Comparison of ENCODE assay signal across 1 cellular context in genomic region chr2:45649855-45650806, GRCh38.
TF ChIP-seq lines count a peak whose summit lies in the region.

No MANE protein-coding gene starts in this region.

TF ChIP-seq in HepG2, 621 proteins besides CTCF, POLR2A, EP300 and RAD21 (continued from another document and continues in another):
- TF ChIP-seq ZNF724P (CRISPR knock-in tag; IDR thresholded peaks at IDR 0.05; ENCODE audit: borderline replicate concordance) (0 out of 2 replicates have a peak, but pooled peaks have one; percentile 33), ZNF780A (CRISPR knock-in tag; IDR thresholded peaks at IDR 0.05) (no peak), SRSF1 (optimal IDR thresholded peaks at IDR 0.05; ENCODE audit: low read depth, low read length) (peak; percentile 74), EEA1 (CRISPR knock-in tag; IDR thresholded peaks at IDR 0.05; ENCODE audit: borderline replicate concordance) (0 out of 2 replicates have a peak, but pooled peaks have one; percentile 55), U2AF1 (optimal IDR thresholded peaks at IDR 0.05; ENCODE audit: low read depth, low read length) (peak; percentile 70), SAFB2 (CRISPR knock-in tag; IDR thresholded peaks at IDR 0.05; ENCODE audit: borderline replicate concordance, low read depth) (0 out of 2 replicates have a peak, but pooled peaks have one; percentile 12), ZNF234 (CRISPR knock-in tag; conservative IDR thresholded peaks at IDR 0.05) (no peak), PHF20 (CRISPR knock-in tag; IDR thresholded peaks at IDR 0.05) (no peak; the same call in 1 of the 2 replicates), DDIT3 (CRISPR knock-in tag; IDR thresholded peaks at IDR 0.05) (no peak), ARID3A (IDR thresholded peaks at IDR 0.05; ENCODE audit: low read depth, low read length) (no peak), RFXANK (CRISPR knock-in tag; IDR thresholded peaks at IDR 0.05) (no peak), PHF5A (CRISPR knock-in tag; IDR thresholded peaks at IDR 0.05; ENCODE audit: low read depth, unreplicated experiment) (no peak), HNF1A (IDR thresholded peaks at IDR 0.05; ENCODE audit: low read depth) (no peak), HNF1A (CRISPR knock-in tag; IDR thresholded peaks at IDR 0.05; ENCODE audit: borderline replicate concordance) (no peak), KDM3A (CRISPR knock-in tag; IDR thresholded peaks at IDR 0.05; ENCODE audit: low read depth) (no peak), MEIS2 (CRISPR knock-in tag; IDR thresholded peaks at IDR 0.05) (peak; percentile 56; the same call in 1 of the 2 replicates), SOX13 (IDR thresholded peaks at IDR 0.05) (no peak), SOX13 (CRISPR knock-in tag; conservative IDR thresholded peaks at IDR 0.05 in 1 of 2, IDR thresholded peaks at IDR 0.05 in 1 of 2) (0 out of 4 replicates have a peak, but pooled peaks of 1 of the 2 experiments have one; percentile 22), ISX (CRISPR knock-in tag; conservative IDR thresholded peaks at IDR 0.05) (no peak), ZFP91 (CRISPR knock-in tag; IDR thresholded peaks at IDR 0.05; ENCODE audit: borderline replicate concordance) (peak; percentile 53), ZNF124 (CRISPR knock-in tag; IDR thresholded peaks at IDR 0.05) (peak; percentile 99), ARNTL (CRISPR knock-in tag; IDR thresholded peaks at IDR 0.05) (no peak), E2F1 (CRISPR knock-in tag; IDR thresholded peaks at IDR 0.05) (no peak), ZNF180 (CRISPR knock-in tag; IDR thresholded peaks at IDR 0.05; ENCODE audit: borderline replicate concordance, low read depth) (no peak), BRD4 (CRISPR knock-in tag; IDR thresholded peaks at IDR 0.05) (0 out of 2 replicates have a peak, but pooled peaks have one; percentile 43), GPBP1L1 (CRISPR knock-in tag; IDR thresholded peaks at IDR 0.05) (no peak), CEBPZ (IDR thresholded peaks at IDR 0.05; ENCODE audit: low read length) (no peak)
- TF ChIP-seq, protein P1, sequence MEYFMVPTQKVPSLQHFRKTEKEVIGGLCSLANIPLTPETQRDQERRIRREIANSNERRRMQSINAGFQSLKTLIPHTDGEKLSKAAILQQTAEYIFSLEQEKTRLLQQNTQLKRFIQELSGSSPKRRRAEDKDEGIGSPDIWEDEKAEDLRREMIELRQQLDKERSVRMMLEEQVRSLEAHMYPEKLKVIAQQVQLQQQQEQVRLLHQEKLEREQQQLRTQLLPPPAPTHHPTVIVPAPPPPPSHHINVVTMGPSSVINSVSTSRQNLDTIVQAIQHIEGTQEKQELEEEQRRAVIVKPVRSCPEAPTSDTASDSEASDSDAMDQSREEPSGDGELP (IDR thresholded peaks at IDR 0.05; ENCODE audit: borderline replicate concordance, low read depth), result no peak
- TF ChIP-seq, protein P2, sequence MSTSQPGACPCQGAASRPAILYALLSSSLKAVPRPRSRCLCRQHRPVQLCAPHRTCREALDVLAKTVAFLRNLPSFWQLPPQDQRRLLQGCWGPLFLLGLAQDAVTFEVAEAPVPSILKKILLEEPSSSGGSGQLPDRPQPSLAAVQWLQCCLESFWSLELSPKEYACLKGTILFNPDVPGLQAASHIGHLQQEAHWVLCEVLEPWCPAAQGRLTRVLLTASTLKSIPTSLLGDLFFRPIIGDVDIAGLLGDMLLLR (CRISPR knock-in tag; IDR thresholded peaks at IDR 0.05), result no peak
- TF ChIP-seq, protein P3, sequence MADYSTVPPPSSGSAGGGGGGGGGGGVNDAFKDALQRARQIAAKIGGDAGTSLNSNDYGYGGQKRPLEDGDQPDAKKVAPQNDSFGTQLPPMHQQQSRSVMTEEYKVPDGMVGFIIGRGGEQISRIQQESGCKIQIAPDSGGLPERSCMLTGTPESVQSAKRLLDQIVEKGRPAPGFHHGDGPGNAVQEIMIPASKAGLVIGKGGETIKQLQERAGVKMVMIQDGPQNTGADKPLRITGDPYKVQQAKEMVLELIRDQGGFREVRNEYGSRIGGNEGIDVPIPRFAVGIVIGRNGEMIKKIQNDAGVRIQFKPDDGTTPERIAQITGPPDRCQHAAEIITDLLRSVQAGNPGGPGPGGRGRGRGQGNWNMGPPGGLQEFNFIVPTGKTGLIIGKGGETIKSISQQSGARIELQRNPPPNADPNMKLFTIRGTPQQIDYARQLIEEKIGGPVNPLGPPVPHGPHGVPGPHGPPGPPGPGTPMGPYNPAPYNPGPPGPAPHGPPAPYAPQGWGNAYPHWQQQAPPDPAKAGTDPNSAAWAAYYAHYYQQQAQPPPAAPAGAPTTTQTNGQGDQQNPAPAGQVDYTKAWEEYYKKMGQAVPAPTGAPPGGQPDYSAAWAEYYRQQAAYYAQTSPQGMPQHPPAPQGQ (CRISPR knock-in tag; IDR thresholded peaks at IDR 0.05; ENCODE audit: borderline replicate concordance), result no peak
- TF ChIP-seq, protein P4, sequence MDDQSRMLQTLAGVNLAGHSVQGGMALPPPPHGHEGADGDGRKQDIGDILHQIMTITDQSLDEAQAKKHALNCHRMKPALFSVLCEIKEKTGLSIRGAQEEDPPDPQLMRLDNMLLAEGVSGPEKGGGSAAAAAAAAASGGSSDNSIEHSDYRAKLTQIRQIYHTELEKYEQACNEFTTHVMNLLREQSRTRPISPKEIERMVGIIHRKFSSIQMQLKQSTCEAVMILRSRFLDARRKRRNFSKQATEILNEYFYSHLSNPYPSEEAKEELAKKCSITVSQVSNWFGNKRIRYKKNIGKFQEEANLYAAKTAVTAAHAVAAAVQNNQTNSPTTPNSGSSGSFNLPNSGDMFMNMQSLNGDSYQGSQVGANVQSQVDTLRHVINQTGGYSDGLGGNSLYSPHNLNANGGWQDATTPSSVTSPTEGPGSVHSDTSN (CRISPR knock-in tag; IDR thresholded peaks at IDR 0.05; ENCODE audit: borderline replicate concordance), result no peak
- TF ChIP-seq, protein P5, sequence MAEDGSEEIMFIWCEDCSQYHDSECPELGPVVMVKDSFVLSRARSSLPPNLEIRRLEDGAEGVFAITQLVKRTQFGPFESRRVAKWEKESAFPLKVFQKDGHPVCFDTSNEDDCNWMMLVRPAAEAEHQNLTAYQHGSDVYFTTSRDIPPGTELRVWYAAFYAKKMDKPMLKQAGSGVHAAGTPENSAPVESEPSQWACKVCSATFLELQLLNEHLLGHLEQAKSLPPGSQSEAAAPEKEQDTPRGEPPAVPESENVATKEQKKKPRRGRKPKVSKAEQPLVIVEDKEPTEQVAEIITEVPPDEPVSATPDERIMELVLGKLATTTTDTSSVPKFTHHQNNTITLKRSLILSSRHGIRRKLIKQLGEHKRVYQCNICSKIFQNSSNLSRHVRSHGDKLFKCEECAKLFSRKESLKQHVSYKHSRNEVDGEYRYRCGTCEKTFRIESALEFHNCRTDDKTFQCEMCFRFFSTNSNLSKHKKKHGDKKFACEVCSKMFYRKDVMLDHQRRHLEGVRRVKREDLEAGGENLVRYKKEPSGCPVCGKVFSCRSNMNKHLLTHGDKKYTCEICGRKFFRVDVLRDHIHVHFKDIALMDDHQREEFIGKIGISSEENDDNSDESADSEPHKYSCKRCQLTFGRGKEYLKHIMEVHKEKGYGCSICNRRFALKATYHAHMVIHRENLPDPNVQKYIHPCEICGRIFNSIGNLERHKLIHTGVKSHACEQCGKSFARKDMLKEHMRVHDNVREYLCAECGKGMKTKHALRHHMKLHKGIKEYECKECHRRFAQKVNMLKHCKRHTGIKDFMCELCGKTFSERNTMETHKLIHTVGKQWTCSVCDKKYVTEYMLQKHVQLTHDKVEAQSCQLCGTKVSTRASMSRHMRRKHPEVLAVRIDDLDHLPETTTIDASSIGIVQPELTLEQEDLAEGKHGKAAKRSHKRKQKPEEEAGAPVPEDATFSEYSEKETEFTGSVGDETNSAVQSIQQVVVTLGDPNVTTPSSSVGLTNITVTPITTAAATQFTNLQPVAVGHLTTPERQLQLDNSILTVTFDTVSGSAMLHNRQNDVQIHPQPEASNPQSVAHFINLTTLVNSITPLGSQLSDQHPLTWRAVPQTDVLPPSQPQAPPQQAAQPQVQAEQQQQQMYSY (CRISPR knock-in tag; IDR thresholded peaks at IDR 0.05), result no peak
